ENCODE assay signal across 9 cellular contexts in genomic region chr9:129567842-129568559, GRCh38. TPM values are rescaled to one million over a fixed set of nuclear protein-coding genes. Genes with fewer than 3 reads are reported as not detected.
DNase-seq lines count a peak whose midpoint lies in the region; ATAC-seq and TF ChIP-seq lines count a peak whose summit lies in the region.
"Had no signal": no experiment of that assay in that cellular context is flagged by ENCODE, and none has a peak within 500 bp of the region (broad histone marks: within the 10 kb centered on the region; RNA-seq: fewer than 3 reads in every experiment).

No MANE protein-coding gene starts in this region.

- TF ChIP-seq POLR2A in gastroesophageal sphincter (IDR thresholded peaks at IDR 0.05): no peak

- TF ChIP-seq CTCF in WI38 (IDR thresholded peaks at IDR 0.05; ENCODE audit: low read depth, low read length) (no peak), gastroesophageal sphincter (IDR thresholded peaks at IDR 0.05) (peak in 1 of 4 experiments; percentile 15), omental fat pad (IDR thresholded peaks at IDR 0.05) (no peak)

- H3K4me1 Mint-ChIP-seq in activated T-cell treated with anti-CD3 and anti-CD28 coated beads, Interleukin-2, amount 50 U/mL, for 4 hours (ENCODE audit: low read depth): peaks cover 19% of the 10 kb centered on the region

- no peak for ATAC-seq in activated T-cell treated with anti-CD3 and anti-CD28 coated beads, Interleukin-2, amount 50 U/mL, for 4 hours
- ATAC-seq in gastroesophageal sphincter (peak; percentile 30), omental fat pad (ENCODE audit: low FRiP score) (peak; percentile 76), GM19397 (IDR thresholded peaks at IDR 0.05; ENCODE audit: unreplicated experiment) (no peak), HG02571 (IDR thresholded peaks at IDR 0.05; ENCODE audit: unreplicated experiment) (no peak)

- no peak for TF ChIP-seq EP300 in gastroesophageal sphincter (IDR thresholded peaks at IDR 0.05)

- WGBS in gastroesophageal sphincter (ENCODE audit: low coverage in 1 of 2), 2 donors: 7 to 13% methylated on average over 7 to 15 of the region's 27 CpGs

- peaks cover 35% of the 10 kb centered on the region for H3K27me3 Mint-ChIP-seq in activated T-cell treated with anti-CD3 and anti-CD28 coated beads, Interleukin-2, amount 50 U/mL, for 4 hours (ENCODE audit: low read depth)

- H3K27ac ChIP-seq in gastroesophageal sphincter: peak overlapping the region; percentile 41 to 87 (median 84)

- H3K9me3 ChIP-seq in gastroesophageal sphincter: no peaks in the 10 kb centered on the region

- peak overlapping the region; percentile 56 for H3K4me3 Mint-ChIP-seq in activated T-cell treated with anti-CD3 and anti-CD28 coated beads, Interleukin-2, amount 50 U/mL, for 4 hours

- peaks cover 0 to 47% (median 19%) of the 10 kb centered on the region in 3 donors for H3K4me1 ChIP-seq in gastroesophageal sphincter

- no peak for DNase-seq in activated T-cell treated with anti-CD3 and anti-CD28 coated beads, Interleukin-2, amount 50 U/mL, for 4 hours
- DNase-seq in activated T-cell treated with anti-CD3 and anti-CD28 coated beads, Interleukin-2, amount 50 U/mL, for 1 hour: no peak
- DNase-seq in omental fat pad (ENCODE audit: low spot score): no peak
- DNase-seq in activated CD4-positive, alpha-beta T cell treated with anti-CD3 and anti-CD28 coated beads, Interleukin-2, amount 50 U/mL, for 48 hours: no peak

- no peaks in the 10 kb centered on the region for H3K9me3 Mint-ChIP-seq in activated T-cell treated with anti-CD3 and anti-CD28 coated beads, Interleukin-2, amount 50 U/mL, for 4 hours

- H3K4me3 ChIP-seq in WI38 (ENCODE audit: low read depth, low read length) (peak overlapping the region; percentile 57), gastroesophageal sphincter (peak overlapping the region; percentile 34 to 71)

- no peaks in the 10 kb centered on the region for H3K36me3 ChIP-seq in gastroesophageal sphincter

- no peaks in the 10 kb centered on the region for H3K36me3 Mint-ChIP-seq in activated T-cell treated with anti-CD3 and anti-CD28 coated beads, Interleukin-2, amount 50 U/mL, for 4 hours (ENCODE audit: insufficient read depth)

- H3K27me3 ChIP-seq in gastroesophageal sphincter: no peaks in the 10 kb centered on the region

RNA-seq across cellular contexts. Expression of gene C9orf50, which starts 52.9 kb away (rescaled TPM):
- not detected for total RNA-seq in activated T-cell treated with anti-CD3 and anti-CD28 coated beads, Interleukin-2, amount 50 U/mL, for 4 hours
- total RNA-seq in gastroesophageal sphincter: under 1 TPM in 1 of 4 donors, not detected in 3; 0.27 TPM
- total RNA-seq in omental fat pad: not detected
- total RNA-seq: dermis microvascular lymphatic vessel endothelial cell had no signal

RNA-seq across cellular contexts. Expression of gene NTMT1, which starts 58.0 kb away (rescaled TPM):
- total RNA-seq in activated T-cell treated with anti-CD3 and anti-CD28 coated beads, Interleukin-2, amount 50 U/mL, for 4 hours: 100 to 1,000 TPM in 1 of 3 donors, 10 to 100 TPM in 2; 93.4 to 111 (median 96.6) TPM
- 10 to 100 TPM; 12.8 to 24.0 (median 21.8) TPM for total RNA-seq in gastroesophageal sphincter
- total RNA-seq in omental fat pad: 10 to 100 TPM; 15.8 to 37.9 (median 20.3) TPM

Comparison
In these comparisons a context has a peak if more than half of its experiments do, and no peak if none do; other contexts are left out.
1. ATAC-seq: peak in gastroesophageal sphincter (single experiment) and omental fat pad (single experiment); none in activated T-cell treated with anti-CD3 and anti-CD28 coated beads, Interleukin-2, amount 50 U/mL, for 4 hours (0 of 2), GM19397 (single experiment) and HG02571 (single experiment).